ENCODE assay signal across 8 cellular contexts in the genomic region with DNA sequence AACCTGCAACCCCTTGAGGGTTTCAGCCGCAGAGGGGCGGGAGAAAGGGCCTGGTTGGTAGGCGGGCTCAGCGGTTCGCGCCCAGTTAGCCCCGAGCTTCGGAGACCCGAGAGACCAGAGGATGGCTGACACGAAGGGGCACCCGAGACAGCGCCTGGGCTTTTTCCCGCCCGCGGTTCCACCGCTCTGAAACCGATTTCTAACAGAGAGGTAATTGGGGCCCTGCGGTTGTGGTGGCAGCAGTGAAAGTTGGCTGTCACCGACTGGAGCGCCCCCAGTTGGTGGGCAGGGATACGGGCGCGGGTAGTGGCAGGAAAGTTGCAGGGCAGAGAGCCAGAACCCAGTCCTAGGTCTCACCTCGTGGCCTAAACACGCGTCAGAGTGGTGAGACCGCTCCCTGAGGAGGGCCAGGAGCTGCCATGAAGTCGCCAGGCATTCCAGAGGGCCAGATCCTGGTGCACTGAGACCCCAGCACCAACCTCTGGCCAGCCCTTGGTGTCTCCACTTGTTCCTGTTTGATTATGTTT. TPM values are rescaled to one million over a fixed set of nuclear protein-coding genes. Genes with fewer than 3 reads are reported as not detected.
DNase-seq lines count a peak whose midpoint lies in the region; ATAC-seq lines count a peak whose summit lies in the region.

No MANE protein-coding gene starts in this region.

- H3K4me3 ChIP-seq in BLaER1 (peak overlapping the region; percentile 67), mononuclear cell (ENCODE audit: low read length) (peak overlapping the region; percentile 85)

- DNase-seq in NCI-H82 treated with DMSO at 0.1 percent for 48 hours (lab: John Stamatoyannopoulos, UW; ENCODE audit: unreplicated experiment), result peak; percentile 55
- peak; percentile 65 to 69 for DNase-seq in activated CD8-positive, alpha-beta memory T cell treated with anti-CD3 and anti-CD28 coated beads for 4 hours (ENCODE audit: low read depth in 2 of 2)
- DNase-seq in effector memory CD8-positive, alpha-beta T cell, result peak; percentile 83 to 85 (median 85)
- peak; percentile 81 for DNase-seq in stimulated activated CD8-positive, alpha-beta memory T cell treated with anti-CD3 and anti-CD28 coated beads, Interleukin-4, amount 100 ng/mL, for 24 hours (ENCODE audit: low read depth)

- no peaks in the 10 kb centered on the region for H3K9me3 ChIP-seq in BLaER1
- H3K9me3 ChIP-seq in mononuclear cell (ENCODE audit: low read depth, low read length), result no peaks in the 10 kb centered on the region

- H3K4me2 ChIP-seq in BLaER1, result peak overlapping the region; percentile 93

- peak overlapping the region; percentile 82 for H3K9ac ChIP-seq in BLaER1

- H3K36me3 Mint-ChIP-seq in effector memory CD8-positive, alpha-beta T cell (ENCODE audit: insufficient read depth), result peaks cover 45% of the 10 kb centered on the region

- H3K36me3 ChIP-seq in BLaER1, result peaks cover 21% of the 10 kb centered on the region

- peak overlapping the region; percentile 86 for H3K27ac ChIP-seq in BLaER1

- peaks cover 44% of the 10 kb centered on the region for H4K20me1 ChIP-seq in BLaER1

- H3K4me3 Mint-ChIP-seq in effector memory CD8-positive, alpha-beta T cell, result peak overlapping the region; percentile 94 to 97

- no peaks in the 10 kb centered on the region for H3K27me3 Mint-ChIP-seq in effector memory CD8-positive, alpha-beta T cell

- peaks cover 10 to 19% of the 10 kb centered on the region in 2 donors for H3K4me1 Mint-ChIP-seq in effector memory CD8-positive, alpha-beta T cell (ENCODE audit: low read depth in 2 of 2)

- peaks cover 39% of the 10 kb centered on the region for H3K4me1 ChIP-seq in BLaER1
- peaks cover 25% of the 10 kb centered on the region for H3K4me1 ChIP-seq in mononuclear cell (ENCODE audit: insufficient read depth, low read length)

- no peaks in the 10 kb centered on the region for H3K27me3 ChIP-seq in BLaER1
- no peaks in the 10 kb centered on the region for H3K27me3 ChIP-seq in mononuclear cell (ENCODE audit: insufficient read depth, low read length)

- H3K27ac Mint-ChIP-seq in effector memory CD8-positive, alpha-beta T cell, result peak overlapping the region; percentile 90 to 93

- no peaks in the 10 kb centered on the region for H3K9me3 Mint-ChIP-seq in effector memory CD8-positive, alpha-beta T cell

- ATAC-seq in GM19328 (IDR thresholded peaks at IDR 0.05; ENCODE audit: unreplicated experiment) (peak; percentile 45), HG03457 (IDR thresholded peaks at IDR 0.05; ENCODE audit: unreplicated experiment) (peak; percentile 43)
- ATAC-seq in effector memory CD8-positive, alpha-beta T cell (replicated peaks), result peak; percentile 78

RNA-seq across cellular contexts. Expression of a gene that starts 0.6 kb away (rescaled TPM):
- total RNA-seq in mononuclear cell, result 1.7 TPM

RNA-seq across cellular contexts. Expression of a gene that starts 14.8 kb away (rescaled TPM):
- total RNA-seq in mononuclear cell, result 301 TPM

RNA-seq across cellular contexts. Expression of a gene that starts 22.7 kb away (rescaled TPM):
- total RNA-seq in mononuclear cell, result not detected

RNA-seq across cellular contexts. Expression of a gene that starts 23.0 kb away (rescaled TPM):
- 6.5 TPM for total RNA-seq in mononuclear cell

RNA-seq across cellular contexts. Expression of a gene that starts 31.1 kb away (rescaled TPM):
- total RNA-seq in mononuclear cell, result 119 TPM

Comparison
In these comparisons a context has a peak if more than half of its experiments do, and no peak if none do; other contexts are left out.
1. Peak in every context shown above with its lines: DNase-seq, ATAC-seq, H3K4me3 ChIP-seq and H3K27ac ChIP-seq.